ENCODE assay signal across 25 cellular contexts in the genomic region with DNA sequence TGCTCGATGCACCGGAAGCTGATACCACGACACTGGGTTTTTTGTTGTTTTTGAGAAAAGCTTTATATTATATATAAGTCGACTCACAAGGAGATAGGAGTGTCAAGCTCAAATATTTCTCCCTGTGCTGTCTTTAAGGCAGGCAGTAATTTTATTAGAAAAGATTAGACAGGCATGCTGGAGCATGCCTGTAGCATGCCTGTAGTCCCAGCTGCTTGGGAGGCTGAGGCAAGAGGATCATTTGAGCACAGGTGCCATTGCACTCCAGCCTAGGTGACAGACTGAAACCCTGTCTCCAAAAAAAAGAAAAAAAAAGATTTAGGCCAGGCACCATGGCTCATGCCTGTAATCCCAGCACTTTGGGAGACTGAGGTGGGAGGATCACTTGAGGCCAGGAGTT.
"Had no signal": no experiment of that assay in that cellular context is flagged by ENCODE, and none has a peak within 500 bp of the region (broad histone marks: within the 10 kb centered on the region; RNA-seq: fewer than 3 reads in every experiment).

No MANE protein-coding gene starts in this region.

- DNase-seq: effector memory CD8-positive, alpha-beta T cell; esophagus squamous epithelium; foreskin fibroblast; head of caudate nucleus; kidney; left cardiac atrium; left ventricle myocardium inferior; mesendoderm; naive thymus-derived CD4-positive, alpha-beta T cell; occipital lobe; pancreas; psoas muscle; right lobe of liver; spleen; stimulated activated CD4-positive, alpha-beta T cell treated with anti-CD3 and anti-CD28 coated beads, Interleukin-15, amount 100 ng/mL, for 24 hours; stimulated activated CD4-positive, alpha-beta T cell treated with anti-CD3 and anti-CD28 coated beads, Interleukin-1b, Interleukin-23, amount 100 ng/mL, for 48 hours; stimulated activated CD4-positive, alpha-beta T cell treated with anti-CD3 and anti-CD28 coated beads, Interleukin-4, amount 100 ng/mL, for 24 hours; tibial artery; upper lobe of right lung had no signal

- H2AFZ ChIP-seq: hepatocyte, neural progenitor cell had no signal

- H3K4me3 ChIP-seq: esophagus squamous epithelium, hepatocyte, left ventricle myocardium inferior, lung, neural progenitor cell, pancreas, psoas muscle, right lobe of liver, spleen, tibial artery, upper lobe of right lung had no signal

- H3K27ac Mint-ChIP-seq: dendritic cell treated with granulocyte-macrophage colony-stimulating factor and Interleukin-4, amounts not matched to agents 40 ng/mL and 50 ng/mL, for 4 days; neural progenitor cell; stimulated activated memory B cell treated with anti-CD40 and anti-IgM and Interleukin-4, amounts not matched to agents 10 μg/mL and 1 μg/mL and 100 μg/mL, for 72 hours; stimulated activated naive CD8-positive, alpha-beta T cell treated with anti-CD3 and anti-CD28 coated beads, Interleukin-15, Interleukin-2, amounts not matched to agents 100 ng/mL and 50 ng/mL, for 24 hours had no signal

- H3K27me3 Mint-ChIP-seq: dendritic cell treated with granulocyte-macrophage colony-stimulating factor and Interleukin-4, amounts not matched to agents 40 ng/mL and 50 ng/mL, for 4 days; effector memory CD8-positive, alpha-beta T cell; naive thymus-derived CD4-positive, alpha-beta T cell; stimulated activated memory B cell treated with anti-CD40 and anti-IgM and Interleukin-4, amounts not matched to agents 10 μg/mL and 1 μg/mL and 100 μg/mL, for 72 hours; stimulated activated naive CD8-positive, alpha-beta T cell treated with anti-CD3 and anti-CD28 coated beads, Interleukin-15, Interleukin-2, amounts not matched to agents 100 ng/mL and 50 ng/mL, for 24 hours had no signal

- H3K4me1 Mint-ChIP-seq: neural progenitor cell had no signal

- ATAC-seq: effector memory CD8-positive, alpha-beta T cell; naive thymus-derived CD4-positive, alpha-beta T cell; pancreas; psoas muscle; right lobe of liver; stimulated activated memory B cell treated with anti-CD40 and anti-IgM and Interleukin-4, amounts not matched to agents 10 μg/mL and 1 μg/mL and 100 μg/mL, for 72 hours; upper lobe of right lung had no signal

- H3K27ac ChIP-seq: esophagus squamous epithelium, hepatocyte, left ventricle myocardium inferior, neural progenitor cell, pancreas, psoas muscle, right lobe of liver, spleen, tibial artery, upper lobe of right lung had no signal

- H3K4me2 ChIP-seq: hepatocyte, neural progenitor cell had no signal

- H3K4me3 Mint-ChIP-seq: dendritic cell treated with granulocyte-macrophage colony-stimulating factor and Interleukin-4, amounts not matched to agents 40 ng/mL and 50 ng/mL, for 4 days; effector memory CD8-positive, alpha-beta T cell; naive thymus-derived CD4-positive, alpha-beta T cell; neural progenitor cell; stimulated activated memory B cell treated with anti-CD40 and anti-IgM and Interleukin-4, amounts not matched to agents 10 μg/mL and 1 μg/mL and 100 μg/mL, for 72 hours; stimulated activated naive CD8-positive, alpha-beta T cell treated with anti-CD3 and anti-CD28 coated beads, Interleukin-15, Interleukin-2, amounts not matched to agents 100 ng/mL and 50 ng/mL, for 24 hours had no signal

- H3K9me3 Mint-ChIP-seq: dendritic cell treated with granulocyte-macrophage colony-stimulating factor and Interleukin-4, amounts not matched to agents 40 ng/mL and 50 ng/mL, for 4 days; effector memory CD8-positive, alpha-beta T cell; neural progenitor cell; stimulated activated memory B cell treated with anti-CD40 and anti-IgM and Interleukin-4, amounts not matched to agents 10 μg/mL and 1 μg/mL and 100 μg/mL, for 72 hours; stimulated activated naive CD8-positive, alpha-beta T cell treated with anti-CD3 and anti-CD28 coated beads, Interleukin-15, Interleukin-2, amounts not matched to agents 100 ng/mL and 50 ng/mL, for 24 hours had no signal

- H3K36me3 ChIP-seq: neural progenitor cell, pancreas, right lobe of liver had no signal

- H3K4me1 ChIP-seq: esophagus squamous epithelium, neural progenitor cell, pancreas, right lobe of liver, tibial artery, upper lobe of right lung had no signal

- H3K27me3 ChIP-seq: esophagus squamous epithelium, hepatocyte, neural progenitor cell, pancreas, right lobe of liver, spleen, tibial artery, upper lobe of right lung had no signal

- H3K79me2 ChIP-seq: hepatocyte had no signal

- H3K9me3 ChIP-seq: esophagus squamous epithelium, left ventricle myocardium inferior, pancreas, psoas muscle, right lobe of liver, spleen, tibial artery, upper lobe of right lung had no signal

- H3K9ac ChIP-seq: neural progenitor cell had no signal
